8 cellular contexts compared by ENCODE assay signal in the genomic region with DNA sequence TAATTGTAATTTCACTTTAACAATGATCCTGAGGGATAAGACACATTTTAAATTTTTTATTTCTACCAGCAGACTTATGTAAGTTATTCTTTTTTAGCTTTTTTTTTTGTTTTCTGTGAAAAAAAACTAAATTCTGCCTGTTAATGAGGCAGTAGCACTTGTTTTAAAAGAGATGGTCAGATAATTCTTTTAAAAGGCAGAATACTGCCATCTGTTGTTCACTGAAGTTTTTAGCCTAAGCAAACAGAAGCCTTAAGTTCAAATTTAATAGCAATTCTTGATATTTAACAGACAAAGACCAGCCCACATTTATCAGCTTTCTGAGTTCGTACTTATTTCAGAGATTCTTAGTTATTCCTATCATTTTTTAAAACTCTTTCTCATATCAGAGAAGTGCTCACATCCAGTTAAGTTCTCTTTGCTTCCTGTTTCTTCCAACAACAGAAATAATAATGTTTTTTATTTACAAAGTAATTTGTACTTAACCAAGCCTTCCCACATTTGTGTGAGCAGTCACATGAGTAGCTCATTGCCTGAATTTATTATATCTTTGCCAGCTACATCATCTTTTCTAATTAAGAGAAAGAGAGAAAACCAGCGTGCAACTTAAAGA.
DNase-seq lines count a peak whose midpoint lies in the region.

No MANE protein-coding gene starts in this region.

- in situ Hi-C loops in G401 (cut with HindIII; ENCODE audit: low sequenced_read_pairs) = no loop called here

- DNase-seq in G401 (ENCODE audit: low spot score) (peak; percentile 72), NCI-H2081 treated with DMSO at 0.1 percent for 48 hours (lab: John Stamatoyannopoulos, UW) (peak; percentile 63), cerebellum (ENCODE audit: low spot score) (peak; percentile 39), medulla oblongata (ENCODE audit: extremely low spot score) (peak; percentile 80), GDM1 (lab: John Stamatoyannopoulos, UW) (no peak), occipital lobe (lab: John Stamatoyannopoulos, UW) (no peak), germinal center (ENCODE audit: low spot score) (no peak)
- no peak for DNase-seq in stimulated activated CD4-positive, alpha-beta T cell treated with anti-CD3 and anti-CD28 coated beads, Interleukin-2, amount 100 ng/mL, for 24 hours

Comparison
In these comparisons a context has a peak if more than half of its experiments do, and no peak if none do; other contexts are left out.
1. DNase-seq: peak in G401 (single experiment), NCI-H2081 treated with DMSO at 0.1 percent for 48 hours (single experiment), cerebellum (single experiment) and medulla oblongata (single experiment); none in GDM1 (single experiment), occipital lobe (single experiment), stimulated activated CD4-positive, alpha-beta T cell treated with anti-CD3 and anti-CD28 coated beads, Interleukin-2, amount 100 ng/mL, for 24 hours (0 of 2) and germinal center (single experiment).